Comparison of ENCODE assay signal across 1 cellular context in the genomic region with DNA sequence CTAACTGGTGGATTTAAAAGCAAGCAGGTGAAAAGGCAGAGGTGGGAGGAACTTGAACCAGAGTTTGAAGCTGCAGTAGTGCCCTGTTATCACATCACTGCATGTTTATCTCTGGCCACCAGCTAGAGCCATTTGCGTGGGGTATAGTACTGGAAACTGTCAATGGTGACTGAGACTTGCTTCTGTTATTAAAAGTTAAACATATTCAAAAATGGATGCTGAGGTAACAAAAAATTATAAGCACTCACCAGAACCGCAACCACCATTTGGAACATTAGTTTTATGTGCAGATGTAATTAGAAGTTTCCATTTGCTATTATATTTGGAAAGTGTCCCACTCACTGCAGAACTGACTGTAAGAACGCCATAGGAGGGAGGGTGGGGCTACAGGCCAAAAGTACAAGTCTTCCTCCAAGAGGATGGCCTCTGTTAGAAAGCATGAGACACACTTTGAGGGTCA.
TF ChIP-seq lines count a peak whose summit lies in the region.

No MANE protein-coding gene starts in this region.

TF ChIP-seq in K562, 482 proteins besides CTCF, POLR2A, EP300 and RAD21 (continued from another document and continues in another):
- TF ChIP-seq, protein P1, sequence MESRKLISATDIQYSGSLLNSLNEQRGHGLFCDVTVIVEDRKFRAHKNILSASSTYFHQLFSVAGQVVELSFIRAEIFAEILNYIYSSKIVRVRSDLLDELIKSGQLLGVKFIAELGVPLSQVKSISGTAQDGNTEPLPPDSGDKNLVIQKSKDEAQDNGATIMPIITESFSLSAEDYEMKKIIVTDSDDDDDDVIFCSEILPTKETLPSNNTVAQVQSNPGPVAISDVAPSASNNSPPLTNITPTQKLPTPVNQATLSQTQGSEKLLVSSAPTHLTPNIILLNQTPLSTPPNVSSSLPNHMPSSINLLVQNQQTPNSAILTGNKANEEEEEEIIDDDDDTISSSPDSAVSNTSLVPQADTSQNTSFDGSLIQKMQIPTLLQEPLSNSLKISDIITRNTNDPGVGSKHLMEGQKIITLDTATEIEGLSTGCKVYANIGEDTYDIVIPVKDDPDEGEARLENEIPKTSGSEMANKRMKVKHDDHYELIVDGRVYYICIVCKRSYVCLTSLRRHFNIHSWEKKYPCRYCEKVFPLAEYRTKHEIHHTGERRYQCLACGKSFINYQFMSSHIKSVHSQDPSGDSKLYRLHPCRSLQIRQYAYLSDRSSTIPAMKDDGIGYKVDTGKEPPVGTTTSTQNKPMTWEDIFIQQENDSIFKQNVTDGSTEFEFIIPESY (CRISPR knock-in tag; IDR thresholded peaks at IDR 0.05) = no peak
- TF ChIP-seq, protein P2, sequence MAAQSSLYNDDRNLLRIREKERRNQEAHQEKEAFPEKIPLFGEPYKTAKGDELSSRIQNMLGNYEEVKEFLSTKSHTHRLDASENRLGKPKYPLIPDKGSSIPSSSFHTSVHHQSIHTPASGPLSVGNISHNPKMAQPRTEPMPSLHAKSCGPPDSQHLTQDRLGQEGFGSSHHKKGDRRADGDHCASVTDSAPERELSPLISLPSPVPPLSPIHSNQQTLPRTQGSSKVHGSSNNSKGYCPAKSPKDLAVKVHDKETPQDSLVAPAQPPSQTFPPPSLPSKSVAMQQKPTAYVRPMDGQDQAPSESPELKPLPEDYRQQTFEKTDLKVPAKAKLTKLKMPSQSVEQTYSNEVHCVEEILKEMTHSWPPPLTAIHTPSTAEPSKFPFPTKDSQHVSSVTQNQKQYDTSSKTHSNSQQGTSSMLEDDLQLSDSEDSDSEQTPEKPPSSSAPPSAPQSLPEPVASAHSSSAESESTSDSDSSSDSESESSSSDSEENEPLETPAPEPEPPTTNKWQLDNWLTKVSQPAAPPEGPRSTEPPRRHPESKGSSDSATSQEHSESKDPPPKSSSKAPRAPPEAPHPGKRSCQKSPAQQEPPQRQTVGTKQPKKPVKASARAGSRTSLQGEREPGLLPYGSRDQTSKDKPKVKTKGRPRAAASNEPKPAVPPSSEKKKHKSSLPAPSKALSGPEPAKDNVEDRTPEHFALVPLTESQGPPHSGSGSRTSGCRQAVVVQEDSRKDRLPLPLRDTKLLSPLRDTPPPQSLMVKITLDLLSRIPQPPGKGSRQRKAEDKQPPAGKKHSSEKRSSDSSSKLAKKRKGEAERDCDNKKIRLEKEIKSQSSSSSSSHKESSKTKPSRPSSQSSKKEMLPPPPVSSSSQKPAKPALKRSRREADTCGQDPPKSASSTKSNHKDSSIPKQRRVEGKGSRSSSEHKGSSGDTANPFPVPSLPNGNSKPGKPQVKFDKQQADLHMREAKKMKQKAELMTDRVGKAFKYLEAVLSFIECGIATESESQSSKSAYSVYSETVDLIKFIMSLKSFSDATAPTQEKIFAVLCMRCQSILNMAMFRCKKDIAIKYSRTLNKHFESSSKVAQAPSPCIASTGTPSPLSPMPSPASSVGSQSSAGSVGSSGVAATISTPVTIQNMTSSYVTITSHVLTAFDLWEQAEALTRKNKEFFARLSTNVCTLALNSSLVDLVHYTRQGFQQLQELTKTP (IDR thresholded peaks at IDR 0.05; ENCODE audit: low read depth in 1 of 2, partially characterized antibody in 2 of 2) = peak in 1 of 2 experiments; percentile 34
- TF ChIP-seq, protein P3, sequence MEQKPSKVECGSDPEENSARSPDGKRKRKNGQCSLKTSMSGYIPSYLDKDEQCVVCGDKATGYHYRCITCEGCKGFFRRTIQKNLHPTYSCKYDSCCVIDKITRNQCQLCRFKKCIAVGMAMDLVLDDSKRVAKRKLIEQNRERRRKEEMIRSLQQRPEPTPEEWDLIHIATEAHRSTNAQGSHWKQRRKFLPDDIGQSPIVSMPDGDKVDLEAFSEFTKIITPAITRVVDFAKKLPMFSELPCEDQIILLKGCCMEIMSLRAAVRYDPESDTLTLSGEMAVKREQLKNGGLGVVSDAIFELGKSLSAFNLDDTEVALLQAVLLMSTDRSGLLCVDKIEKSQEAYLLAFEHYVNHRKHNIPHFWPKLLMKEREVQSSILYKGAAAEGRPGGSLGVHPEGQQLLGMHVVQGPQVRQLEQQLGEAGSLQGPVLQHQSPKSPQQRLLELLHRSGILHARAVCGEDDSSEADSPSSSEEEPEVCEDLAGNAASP (IDR thresholded peaks at IDR 0.05) = no peak
- TF ChIP-seq HNRNPL (IDR thresholded peaks at IDR 0.05; ENCODE audit: low read depth, low read length) (no peak), KHSRP (IDR thresholded peaks at IDR 0.05) (no peak), HLTF (IDR thresholded peaks at IDR 0.05) (no peak), ETS2 (tag; IDR thresholded peaks at IDR 0.05; ENCODE audit: borderline replicate concordance, poor library complexity, severe bottlenecking) (no peak), ZNF695 (CRISPR knock-in tag; IDR thresholded peaks at IDR 0.05) (no peak), TAF1 (IDR thresholded peaks at IDR 0.05; ENCODE audit: control insufficient read depth, extremely low read depth, insufficient read depth, low read length, severe bottlenecking) (peak; percentile 43), DNMT1 (IDR thresholded peaks at IDR 0.05) (no peak), E2F3 (CRISPR knock-in tag; IDR thresholded peaks at IDR 0.05) (no peak), PHF8 (IDR thresholded peaks at IDR 0.05; ENCODE audit: borderline replicate concordance, low read length) (no peak), NFRKB (IDR thresholded peaks at IDR 0.05; ENCODE audit: low read depth) (no peak), RAD51 (IDR thresholded peaks at IDR 0.05; ENCODE audit: borderline replicate concordance, low read depth) (no peak), LARP7 (IDR thresholded peaks at IDR 0.05) (no peak), RCOR1 (IDR thresholded peaks at IDR 0.05; ENCODE audit: borderline replicate concordance in 1 of 2, low read depth in 2 of 2, low read length in 2 of 2) (peak in 1 of 2 experiments; percentile 91; a peak in 3 of 4 replicates), SMAD2 (IDR thresholded peaks at IDR 0.05; ENCODE audit: low read depth, low read length) (no peak), SREBF1 (IDR thresholded peaks at IDR 0.05; ENCODE audit: borderline replicate concordance, low read depth, low read length) (no peak), SNRNP70 (optimal IDR thresholded peaks at IDR 0.05; ENCODE audit: low read depth, low read length) (no peak), ZNF41 (CRISPR knock-in tag; conservative IDR thresholded peaks at IDR 0.05) (no peak), NR4A1 (CRISPR knock-in tag; IDR thresholded peaks at IDR 0.05) (no peak), NR4A1 (tag; IDR thresholded peaks at IDR 0.05) (no peak), OTX1 (CRISPR knock-in tag; IDR thresholded peaks at IDR 0.05) (no peak), RBM39 (optimal IDR thresholded peaks at IDR 0.05; ENCODE audit: low read depth, low read length) (no peak), ZZZ3 (IDR thresholded peaks at IDR 0.05) (no peak), GABPB1 (CRISPR knock-in tag; IDR thresholded peaks at IDR 0.05) (peak; percentile 44; the same call in 1 of the 2 replicates), ZNF239 (CRISPR knock-in tag; IDR thresholded peaks at IDR 0.05) (no peak), FOXM1 (IDR thresholded peaks at IDR 0.05; ENCODE audit: low read depth) (peak; percentile 97), FOXM1 (CRISPR knock-in tag; IDR thresholded peaks at IDR 0.05; ENCODE audit: low read depth) (no peak)
- TF ChIP-seq, protein P4, sequence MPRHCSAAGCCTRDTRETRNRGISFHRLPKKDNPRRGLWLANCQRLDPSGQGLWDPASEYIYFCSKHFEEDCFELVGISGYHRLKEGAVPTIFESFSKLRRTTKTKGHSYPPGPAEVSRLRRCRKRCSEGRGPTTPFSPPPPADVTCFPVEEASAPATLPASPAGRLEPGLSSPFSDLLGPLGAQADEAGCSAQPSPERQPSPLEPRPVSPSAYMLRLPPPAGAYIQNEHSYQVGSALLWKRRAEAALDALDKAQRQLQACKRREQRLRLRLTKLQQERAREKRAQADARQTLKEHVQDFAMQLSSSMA (CRISPR knock-in tag; IDR thresholded peaks at IDR 0.05) = no peak
- TF ChIP-seq, protein P5, sequence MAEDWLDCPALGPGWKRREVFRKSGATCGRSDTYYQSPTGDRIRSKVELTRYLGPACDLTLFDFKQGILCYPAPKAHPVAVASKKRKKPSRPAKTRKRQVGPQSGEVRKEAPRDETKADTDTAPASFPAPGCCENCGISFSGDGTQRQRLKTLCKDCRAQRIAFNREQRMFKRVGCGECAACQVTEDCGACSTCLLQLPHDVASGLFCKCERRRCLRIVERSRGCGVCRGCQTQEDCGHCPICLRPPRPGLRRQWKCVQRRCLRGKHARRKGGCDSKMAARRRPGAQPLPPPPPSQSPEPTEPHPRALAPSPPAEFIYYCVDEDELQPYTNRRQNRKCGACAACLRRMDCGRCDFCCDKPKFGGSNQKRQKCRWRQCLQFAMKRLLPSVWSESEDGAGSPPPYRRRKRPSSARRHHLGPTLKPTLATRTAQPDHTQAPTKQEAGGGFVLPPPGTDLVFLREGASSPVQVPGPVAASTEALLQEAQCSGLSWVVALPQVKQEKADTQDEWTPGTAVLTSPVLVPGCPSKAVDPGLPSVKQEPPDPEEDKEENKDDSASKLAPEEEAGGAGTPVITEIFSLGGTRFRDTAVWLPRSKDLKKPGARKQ (CRISPR knock-in tag; IDR thresholded peaks at IDR 0.05) = no peak
- TF ChIP-seq, protein P6, sequence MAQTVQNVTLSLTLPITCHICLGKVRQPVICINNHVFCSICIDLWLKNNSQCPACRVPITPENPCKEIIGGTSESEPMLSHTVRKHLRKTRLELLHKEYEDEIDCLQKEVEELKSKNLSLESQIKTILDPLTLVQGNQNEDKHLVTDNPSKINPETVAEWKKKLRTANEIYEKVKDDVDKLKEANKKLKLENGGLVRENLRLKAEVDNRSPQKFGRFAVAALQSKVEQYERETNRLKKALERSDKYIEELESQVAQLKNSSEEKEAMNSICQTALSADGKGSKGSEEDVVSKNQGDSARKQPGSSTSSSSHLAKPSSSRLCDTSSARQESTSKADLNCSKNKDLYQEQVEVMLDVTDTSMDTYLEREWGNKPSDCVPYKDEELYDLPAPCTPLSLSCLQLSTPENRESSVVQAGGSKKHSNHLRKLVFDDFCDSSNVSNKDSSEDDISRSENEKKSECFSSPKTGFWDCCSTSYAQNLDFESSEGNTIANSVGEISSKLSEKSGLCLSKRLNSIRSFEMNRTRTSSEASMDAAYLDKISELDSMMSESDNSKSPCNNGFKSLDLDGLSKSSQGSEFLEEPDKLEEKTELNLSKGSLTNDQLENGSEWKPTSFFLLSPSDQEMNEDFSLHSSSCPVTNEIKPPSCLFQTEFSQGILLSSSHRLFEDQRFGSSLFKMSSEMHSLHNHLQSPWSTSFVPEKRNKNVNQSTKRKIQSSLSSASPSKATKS (CRISPR knock-in tag; IDR thresholded peaks at IDR 0.05) = no peak
- TF ChIP-seq, protein P7, sequence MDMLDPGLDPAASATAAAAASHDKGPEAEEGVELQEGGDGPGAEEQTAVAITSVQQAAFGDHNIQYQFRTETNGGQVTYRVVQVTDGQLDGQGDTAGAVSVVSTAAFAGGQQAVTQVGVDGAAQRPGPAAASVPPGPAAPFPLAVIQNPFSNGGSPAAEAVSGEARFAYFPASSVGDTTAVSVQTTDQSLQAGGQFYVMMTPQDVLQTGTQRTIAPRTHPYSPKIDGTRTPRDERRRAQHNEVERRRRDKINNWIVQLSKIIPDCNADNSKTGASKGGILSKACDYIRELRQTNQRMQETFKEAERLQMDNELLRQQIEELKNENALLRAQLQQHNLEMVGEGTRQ (CRISPR knock-in tag; IDR thresholded peaks at IDR 0.05) = no peak
- TF ChIP-seq, protein P8, sequence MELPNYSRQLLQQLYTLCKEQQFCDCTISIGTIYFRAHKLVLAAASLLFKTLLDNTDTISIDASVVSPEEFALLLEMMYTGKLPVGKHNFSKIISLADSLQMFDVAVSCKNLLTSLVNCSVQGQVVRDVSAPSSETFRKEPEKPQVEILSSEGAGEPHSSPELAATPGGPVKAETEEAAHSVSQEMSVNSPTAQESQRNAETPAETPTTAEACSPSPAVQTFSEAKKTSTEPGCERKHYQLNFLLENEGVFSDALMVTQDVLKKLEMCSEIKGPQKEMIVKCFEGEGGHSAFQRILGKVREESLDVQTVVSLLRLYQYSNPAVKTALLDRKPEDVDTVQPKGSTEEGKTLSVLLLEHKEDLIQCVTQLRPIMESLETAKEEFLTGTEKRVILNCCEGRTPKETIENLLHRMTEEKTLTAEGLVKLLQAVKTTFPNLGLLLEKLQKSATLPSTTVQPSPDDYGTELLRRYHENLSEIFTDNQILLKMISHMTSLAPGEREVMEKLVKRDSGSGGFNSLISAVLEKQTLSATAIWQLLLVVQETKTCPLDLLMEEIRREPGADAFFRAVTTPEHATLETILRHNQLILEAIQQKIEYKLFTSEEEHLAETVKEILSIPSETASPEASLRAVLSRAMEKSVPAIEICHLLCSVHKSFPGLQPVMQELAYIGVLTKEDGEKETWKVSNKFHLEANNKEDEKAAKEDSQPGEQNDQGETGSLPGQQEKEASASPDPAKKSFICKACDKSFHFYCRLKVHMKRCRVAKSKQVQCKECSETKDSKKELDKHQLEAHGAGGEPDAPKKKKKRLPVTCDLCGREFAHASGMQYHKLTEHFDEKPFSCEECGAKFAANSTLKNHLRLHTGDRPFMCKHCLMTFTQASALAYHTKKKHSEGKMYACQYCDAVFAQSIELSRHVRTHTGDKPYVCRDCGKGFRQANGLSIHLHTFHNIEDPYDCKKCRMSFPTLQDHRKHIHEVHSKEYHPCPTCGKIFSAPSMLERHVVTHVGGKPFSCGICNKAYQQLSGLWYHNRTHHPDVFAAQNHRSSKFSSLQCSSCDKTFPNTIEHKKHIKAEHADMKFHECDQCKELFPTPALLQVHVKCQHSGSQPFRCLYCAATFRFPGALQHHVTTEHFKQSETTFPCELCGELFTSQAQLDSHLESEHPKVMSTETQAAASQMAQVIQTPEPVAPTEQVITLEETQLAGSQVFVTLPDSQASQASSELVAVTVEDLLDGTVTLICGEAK (IDR thresholded peaks at IDR 0.05) = no peak; the same call in 1 of the 2 replicates
- TF ChIP-seq, protein P8 (CRISPR knock-in tag; IDR thresholded peaks at IDR 0.05) = no peak
